8 cellular contexts compared by ENCODE assay signal in genomic region chr1:21573971-21574458, GRCh38.
A peak's percentile ranks its signal among the peaks of the same experiment; 100 is the strongest.
DNase-seq lines count a peak whose midpoint lies in the region; ATAC-seq and TF ChIP-seq lines count a peak whose summit lies in the region.

No MANE protein-coding gene starts in this region.

- no peak overlapping the region for H3K27ac ChIP-seq in 22Rv1

- H3K27ac Mint-ChIP-seq in activated CD8-positive, alpha-beta T cell treated with anti-CD3 and anti-CD28 coated beads for 36 hours, result no peak overlapping the region
- H3K27ac Mint-ChIP-seq in progenitor cell of endocrine pancreas, result peak overlapping the region; percentile 7

- no peak overlapping the region for H3K4me3 Mint-ChIP-seq in activated CD8-positive, alpha-beta T cell treated with anti-CD3 and anti-CD28 coated beads for 36 hours
- no peak overlapping the region for H3K4me3 Mint-ChIP-seq in progenitor cell of endocrine pancreas (ENCODE audit: low read depth)

- no peaks in the 10 kb centered on the region for H3K36me3 Mint-ChIP-seq in activated CD8-positive, alpha-beta T cell treated with anti-CD3 and anti-CD28 coated beads for 36 hours (ENCODE audit: low read depth)
- H3K36me3 Mint-ChIP-seq in progenitor cell of endocrine pancreas (ENCODE audit: insufficient read depth), result no peaks in the 10 kb centered on the region

- intact Hi-C loops in activated CD8-positive, alpha-beta T cell treated with anti-CD3 and anti-CD28 coated beads for 36 hours (cut with micrococcal nuclease), result no loop called here
- intact Hi-C loops in Right ventricle myocardium superior (cut with DNase I), result loop anchor here (2.0 to 5.0 kb wide), 2 partner anchors 65 to 202 kb away; partner anchors contain the start of gene ALPL

- H3K4me1 Mint-ChIP-seq in activated CD8-positive, alpha-beta T cell treated with anti-CD3 and anti-CD28 coated beads for 36 hours (ENCODE audit: low read depth), result no peaks in the 10 kb centered on the region
- H3K4me1 Mint-ChIP-seq in progenitor cell of endocrine pancreas (ENCODE audit: low read depth), result no peaks in the 10 kb centered on the region

- DNase-seq in NCI-H2107 (lab: John Stamatoyannopoulos, UW) (peak; percentile 88), Right ventricle myocardium superior (peak; percentile 92), progenitor cell of endocrine pancreas (ENCODE audit: low spot score, unreplicated experiment) (peak; percentile 45), activated gamma-delta T cell (lab: John Stamatoyannopoulos, UW) (no peak)
- DNase-seq in activated CD8-positive, alpha-beta T cell treated with anti-CD3 and anti-CD28 coated beads for 36 hours, result peak; percentile 62

- H3K27me3 Mint-ChIP-seq in activated CD8-positive, alpha-beta T cell treated with anti-CD3 and anti-CD28 coated beads for 36 hours, result peaks cover 10% of the 10 kb centered on the region
- H3K27me3 Mint-ChIP-seq in progenitor cell of endocrine pancreas, result no peaks in the 10 kb centered on the region

- CTCF ChIA-PET in activated CD8-positive, alpha-beta T cell treated with anti-CD3 and anti-CD28 coated beads for 36 hours (lab: Charles Lee), result interaction anchor here (0.7 to 1.0 kb wide), 2 partner anchors 12 to 357 kb away, joined by 3 read pairs; no protein-coding TSS in a partner anchor

- ATAC-seq in activated CD8-positive, alpha-beta T cell treated with anti-CD3 and anti-CD28 coated beads for 36 hours, result no peak
- ATAC-seq in Right ventricle myocardium superior (ENCODE audit: poor library complexity) (peak; percentile 95), GM18511 (IDR thresholded peaks at IDR 0.05; ENCODE audit: unreplicated experiment) (no peak)

- TF ChIP-seq CTCF in 22Rv1 (IDR thresholded peaks at IDR 0.05) (peak; percentile 86), GM12872 (IDR thresholded peaks at IDR 0.05; ENCODE audit: insufficient read depth, low read depth, low read length) (peak; percentile 39; the same call in 2 of the 3 replicates), progenitor cell of endocrine pancreas (IDR thresholded peaks at IDR 0.05; ENCODE audit: unreplicated experiment) (peak; percentile 69)
- TF ChIP-seq CTCF in activated CD8-positive, alpha-beta T cell treated with anti-CD3 and anti-CD28 coated beads for 36 hours (IDR thresholded peaks at IDR 0.05), result no peak

- H3K9me3 Mint-ChIP-seq in activated CD8-positive, alpha-beta T cell treated with anti-CD3 and anti-CD28 coated beads for 36 hours, result no peaks in the 10 kb centered on the region
- H3K9me3 Mint-ChIP-seq in progenitor cell of endocrine pancreas (ENCODE audit: low read depth), result no peaks in the 10 kb centered on the region

- POLR2A ChIA-PET in activated CD8-positive, alpha-beta T cell treated with anti-CD3 and anti-CD28 coated beads for 36 hours (lab: Charles Lee), result interaction anchor here (0.7 kb wide), 1 partner anchor 794 kb away, joined by 3 read pairs; no protein-coding TSS in a partner anchor
